Comparison of ENCODE assay signal across 8 cellular contexts in the genomic region with DNA sequence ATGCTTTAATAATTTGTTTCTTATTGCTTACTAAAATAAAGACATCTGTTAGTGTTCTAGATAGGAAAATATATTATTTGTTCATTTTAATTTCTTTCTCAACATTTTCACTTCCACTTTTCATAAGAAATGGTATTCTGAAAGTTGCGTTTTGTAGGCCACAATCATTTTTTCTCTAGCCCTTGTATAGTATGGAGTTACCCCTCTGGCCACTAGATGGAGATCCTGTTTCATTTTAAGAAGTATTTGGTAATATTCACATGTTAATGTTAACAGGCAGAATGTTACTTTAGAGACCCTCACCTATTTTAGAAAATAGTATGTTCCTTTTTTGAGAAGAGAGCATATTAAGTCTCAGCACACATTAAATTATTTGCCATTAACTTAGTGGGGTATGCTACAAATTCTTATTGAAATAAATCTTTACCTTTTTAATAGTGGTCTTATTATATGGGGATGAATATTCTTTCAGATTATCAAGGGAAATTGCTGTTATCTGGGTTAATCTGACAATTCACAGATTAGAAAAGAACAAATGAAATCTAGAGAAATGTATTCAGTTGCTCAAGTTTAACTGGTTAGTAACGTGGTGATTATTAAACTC.
A peak's percentile ranks its signal among the peaks of the same experiment; 100 is the strongest.
DNase-seq lines count a peak whose midpoint lies in the region; ATAC-seq and TF ChIP-seq lines count a peak whose summit lies in the region.

No MANE protein-coding gene starts in this region.

- CTCF ChIA-PET in Caco-2 (lab: Charles Lee), result no interaction called here
- CTCF ChIA-PET in activated naive CD4-positive, alpha-beta T cell treated with anti-CD3 and anti-CD28 coated beads, Interleukin-2, amount 10 ng/mL, durations not matched to agents 7 days and 5 days (lab: Charles Lee), result no interaction called here

- H3K9ac ChIP-seq in NT2/D1 (ENCODE audit: insufficient read length, low read depth), result no peak overlapping the region

- H3K9me3 Mint-ChIP-seq in Caco-2 (ENCODE audit: unreplicated experiment), result no peaks in the 10 kb centered on the region
- no peaks in the 10 kb centered on the region for H3K9me3 Mint-ChIP-seq in activated naive CD4-positive, alpha-beta T cell treated with anti-CD3 and anti-CD28 coated beads, Interleukin-2, amount 10 ng/mL, durations not matched to agents 7 days and 5 days

- H3K36me3 Mint-ChIP-seq in Caco-2 (ENCODE audit: insufficient read depth, unreplicated experiment), result peaks cover 3% of the 10 kb centered on the region
- peaks cover 2% of the 10 kb centered on the region for H3K36me3 Mint-ChIP-seq in activated naive CD4-positive, alpha-beta T cell treated with anti-CD3 and anti-CD28 coated beads, Interleukin-2, amount 10 ng/mL, durations not matched to agents 7 days and 5 days

- H3K36me3 ChIP-seq in Caco-2 (ENCODE audit: control insufficient read depth, insufficient read depth, low read length) (no peaks in the 10 kb centered on the region; the same call in 1 of the 2 replicates), NT2/D1 (ENCODE audit: insufficient read depth, insufficient read length, low read length) (peaks cover 8% of the 10 kb centered on the region)

- H3K27me3 ChIP-seq in Caco-2 (replicated peaks; ENCODE audit: control insufficient read depth, insufficient read depth, low read length), result no peaks in the 10 kb centered on the region
- no peaks in the 10 kb centered on the region for H3K27me3 ChIP-seq in NT2/D1 (ENCODE audit: insufficient read depth, insufficient read length)

- ATAC-seq in GM19025 (IDR thresholded peaks at IDR 0.05; ENCODE audit: low read depth, unreplicated experiment) (peak; percentile 60), HG03196 (IDR thresholded peaks at IDR 0.05; ENCODE audit: unreplicated experiment) (peak; percentile 76)

- BruUV-seq in Caco-2 (replicated peaks; lab: Mats Ljungman, UMichigan), result no TSS peak

- no peak overlapping the region for H3K27ac Mint-ChIP-seq in Caco-2 (ENCODE audit: unreplicated experiment)
- H3K27ac Mint-ChIP-seq in activated naive CD4-positive, alpha-beta T cell treated with anti-CD3 and anti-CD28 coated beads, Interleukin-2, amount 10 ng/mL, durations not matched to agents 7 days and 5 days, result no peak overlapping the region

- H3K4me3 Mint-ChIP-seq in Caco-2 (ENCODE audit: unreplicated experiment), result no peak overlapping the region
- H3K4me3 Mint-ChIP-seq in activated naive CD4-positive, alpha-beta T cell treated with anti-CD3 and anti-CD28 coated beads, Interleukin-2, amount 10 ng/mL, durations not matched to agents 7 days and 5 days, result no peak overlapping the region

- H3K4me1 Mint-ChIP-seq in Caco-2 (ENCODE audit: low read depth, unreplicated experiment), result no peaks in the 10 kb centered on the region
- H3K4me1 Mint-ChIP-seq in activated naive CD4-positive, alpha-beta T cell treated with anti-CD3 and anti-CD28 coated beads, Interleukin-2, amount 10 ng/mL, durations not matched to agents 7 days and 5 days, result no peaks in the 10 kb centered on the region

- peak; percentile 62 to 88 for TF ChIP-seq CTCF in Caco-2 (IDR thresholded peaks at IDR 0.05; ENCODE audit: insufficient read depth in 1 of 2, low read depth in 1 of 2, low read length in 1 of 2, severe bottlenecking in 1 of 2, unreplicated experiment in 1 of 2)
- peak; percentile 70 for TF ChIP-seq CTCF in choroid plexus epithelial cell (conservative IDR thresholded peaks at IDR 0.05; ENCODE audit: low read depth, low read length)

- intact Hi-C loops in Caco-2 (cut with micrococcal nuclease; ENCODE audit: unreplicated experiment), result loop anchor here (2.0 to 10.0 kb wide), 5 partner anchors 75 to 831 kb away; partner anchors contain the start of genes LTBP1 and TTC27

- H3K4me1 ChIP-seq in Caco-2 (no peaks in the 10 kb centered on the region), NT2/D1 (ENCODE audit: insufficient read depth, insufficient read length) (no peaks in the 10 kb centered on the region)

- H3K9me3 ChIP-seq in Caco-2, result no peaks in the 10 kb centered on the region
- no peaks in the 10 kb centered on the region for H3K9me3 ChIP-seq in NT2/D1 (ENCODE audit: insufficient read depth, low read length)

- no peaks in the 10 kb centered on the region for H3K27me3 Mint-ChIP-seq in Caco-2 (ENCODE audit: insufficient read depth, unreplicated experiment)
- H3K27me3 Mint-ChIP-seq in activated naive CD4-positive, alpha-beta T cell treated with anti-CD3 and anti-CD28 coated beads, Interleukin-2, amount 10 ng/mL, durations not matched to agents 7 days and 5 days, result no peaks in the 10 kb centered on the region

- POLR2A ChIA-PET in Caco-2 (lab: Charles Lee), result no interaction called here

- DNase-seq in Caco-2, result peak in 1 of 2 experiments; percentile 35
- DNase-seq in NT2/D1 (ENCODE audit: low read depth, low spot score), result peak; percentile 16
- peak; percentile 78 for DNase-seq in choroid plexus epithelial cell (ENCODE audit: low read depth)
- DNase-seq in lung microvascular endothelial cell (ENCODE audit: low read depth in 2 of 2), result peak; percentile 65 to 76
- DNase-seq in effector CD8-positive, alpha-beta T cell (lab: John Stamatoyannopoulos, UW), result no peak
- no peak for DNase-seq in activated naive CD4-positive, alpha-beta T cell treated with anti-CD3 and anti-CD28 coated beads, Interleukin-2, amount 10 ng/mL, durations not matched to agents 7 days and 5 days

- no peak overlapping the region for H3K4me3 ChIP-seq in Caco-2 (ENCODE audit: low read depth, low read length)
- H3K4me3 ChIP-seq in NT2/D1 (ENCODE audit: insufficient read length, low read depth), result no peak overlapping the region
- no peak overlapping the region for H3K4me3 ChIP-seq in choroid plexus epithelial cell (ENCODE audit: low read depth, low read length)

Comparison
In these comparisons a context has a peak if more than half of its experiments do, and no peak if none do; other contexts are left out.
1. DNase-seq: peak in NT2/D1 (single experiment), choroid plexus epithelial cell (single experiment) and lung microvascular endothelial cell (2 of 2); none in effector CD8-positive, alpha-beta T cell (single experiment) and activated naive CD4-positive, alpha-beta T cell treated with anti-CD3 and anti-CD28 coated beads, Interleukin-2, amount 10 ng/mL, durations not matched to agents 7 days and 5 days (single experiment).